ENCODE assay signal across 15 cellular contexts in genomic region chr10:100019824-100020160, GRCh38. TPM values are rescaled to one million over a fixed set of nuclear protein-coding genes. Genes with fewer than 3 reads are reported as not detected.
DNase-seq lines count a peak whose midpoint lies in the region; ATAC-seq, FAIRE-seq and TF ChIP-seq lines count a peak whose summit lies in the region.
"Had no signal": no experiment of that assay in that cellular context is flagged by ENCODE, and none has a peak within 500 bp of the region (broad histone marks: within the 10 kb centered on the region; RNA-seq: fewer than 3 reads in every experiment).

No MANE protein-coding gene starts in this region.

- POLR2A ChIA-PET in AG04450 (lab: Yijun Ruan, JAX): no interaction called here
- POLR2A ChIA-PET in Panc1 (lab: Charles Lee): no interaction called here

- FAIRE-seq in HTR-8/SVneo (lab: Jason Lieb, UNC): no peak
- FAIRE-seq: K562, keratinocyte, pancreas had no signal

- H3K9me3 ChIP-seq in AG04450 (ENCODE audit: control insufficient read depth, insufficient read depth, low read length): no peaks in the 10 kb centered on the region
- H3K9me3 ChIP-seq in Panc1 (ENCODE audit: control insufficient read depth, insufficient read depth, low read depth, low read length): no peaks in the 10 kb centered on the region
- H3K9me3 ChIP-seq: pancreas, upper lobe of right lung had no signal

- no TSS peak for BruUV-seq in Panc1 (replicated peaks; lab: Mats Ljungman, UMichigan)

- in situ Hi-C loops in Panc1 (cut with HindIII; ENCODE audit: low pct_unique_long_range_greater_than_20kb, low sequenced_read_pairs): no loop called here

- CTCF ChIA-PET in AG04450 (lab: Charles Lee): interaction anchor here (6.3 kb wide), 1 partner anchor 26 kb away, joined by 41 read pairs; no protein-coding TSS in a partner anchor
- CTCF ChIA-PET in Panc1 (lab: Charles Lee): no interaction called here

- H3K27ac ChIP-seq in AG04450 (ENCODE audit: low read depth, low read length): no peak overlapping the region
- peak overlapping the region; percentile 49 for H3K27ac ChIP-seq in Panc1 (ENCODE audit: low read length)
- H3K27ac ChIP-seq: pancreas, upper lobe of right lung had no signal

- no peaks in the 10 kb centered on the region for H3K36me3 ChIP-seq in Panc1 (ENCODE audit: control insufficient read depth, insufficient read depth, low read length)
- H3K36me3 ChIP-seq: pancreas, upper lobe of right lung had no signal

- intact Hi-C loops in Panc1 (cut with micrococcal nuclease; ENCODE audit: unreplicated experiment) (no loop called here), Right ventricle myocardium superior (cut with DNase I) (loop anchor here (10.0 kb wide), 1 partner anchor 175 kb away; no protein-coding TSS in a partner anchor)

- H3K27me3 ChIP-seq in AG04450 (ENCODE audit: control insufficient read depth, insufficient read depth, low read length): peaks cover 2% of the 10 kb centered on the region
- no peaks in the 10 kb centered on the region for H3K27me3 ChIP-seq in Panc1 (ENCODE audit: control insufficient read depth, insufficient read depth, low read length)
- H3K27me3 ChIP-seq: pancreas, upper lobe of right lung had no signal

- DNase-seq in AG04450 (ENCODE audit: low read depth, low spot score) (no peak), Panc1 (ENCODE audit: low read depth, low spot score) (no peak), iPS-NIHi11 (ENCODE audit: low spot score) (peak; percentile 49), kidney glomerular epithelial cell (lab: John Stamatoyannopoulos, UW) (no peak), Right ventricle myocardium superior (no peak), HK-2 (ENCODE audit: unreplicated experiment) (no peak), HTR-8/SVneo (ENCODE audit: insufficient read length, low spot score) (no peak)
- DNase-seq: amygdala; erythroblast; NK-92 treated with Interleukin-12 subunit alpha and Interleukin-12 subunit beta, amount 100 ng/mL, for 24 hours; pancreas; upper lobe of right lung had no signal

- ATAC-seq in GM18505 (IDR thresholded peaks at IDR 0.05; ENCODE audit: unreplicated experiment): peak; percentile 3
- peak; percentile 83 for ATAC-seq in Panc1
- ATAC-seq in Right ventricle myocardium superior (ENCODE audit: poor library complexity): no peak
- ATAC-seq: K562, upper lobe of right lung had no signal

- H3K4me3 ChIP-seq in AG04450 (ENCODE audit: low read depth, low read length) (no peak overlapping the region), Panc1 (ENCODE audit: low read depth in 2 of 2, low read length in 2 of 2) (peak overlapping the region in 1 of 2 experiments; percentile 26; a peak in 1 of 4 replicates)
- H3K4me3 ChIP-seq: K562, pancreas, upper lobe of right lung had no signal

- H3K4me1 ChIP-seq in Panc1 (ENCODE audit: control insufficient read depth, insufficient read depth, low read length): peaks cover 23% of the 10 kb centered on the region
- H3K4me1 ChIP-seq: pancreas, upper lobe of right lung had no signal

- no peak for TF ChIP-seq POLR2A in GM18505 (IDR thresholded peaks at IDR 0.05; ENCODE audit: borderline replicate concordance, extremely low read depth, insufficient read depth, insufficient read length)

- TF ChIP-seq CTCF in AG04450 (IDR thresholded peaks at IDR 0.05; ENCODE audit: low read depth, low read length) (peak; percentile 35), Panc1 (IDR thresholded peaks at IDR 0.05) (no peak)

RNA-seq across cellular contexts. Expression of gene DNMBP, which starts 10.0 kb away (rescaled TPM):
- 16.1 and 18.2 TPM in 2 replicates for polyA plus RNA-seq in AG04450 (2011; rRNA removed)
- polyA minus RNA-seq in AG04450 (2011; rRNA and poly(A)+ RNA removed): 21.2 and 24.0 TPM in 2 replicates
- 39.3 TPM for total RNA-seq in Panc1 (2021; ENCODE audit: unreplicated experiment)
- 21.7 TPM for polyA plus RNA-seq in Panc1 (2012; ENCODE audit: insufficient read length)
- 5.7 TPM for total RNA-seq in Right ventricle myocardium superior
